21 cellular contexts compared by ENCODE assay signal in genomic region chr11:17066691-17067090, GRCh38.
"Had no signal": no experiment of that assay in that cellular context is flagged by ENCODE, and none has a peak within 500 bp of the region (broad histone marks: within the 10 kb centered on the region; RNA-seq: fewer than 3 reads in every experiment).

No MANE protein-coding gene starts in this region.

- H3K27me3 ChIP-seq: adrenal gland, body of pancreas, pancreas, right atrium auricular region, transverse colon had no signal

- H3K4me3 ChIP-seq: adrenal gland, body of pancreas, pancreas, psoas muscle, right atrium auricular region, transverse colon had no signal

- H3K9me3 ChIP-seq: adrenal gland, body of pancreas, pancreas, psoas muscle, right atrium auricular region, transverse colon had no signal

- H3K36me3 ChIP-seq: adrenal gland, pancreas, right atrium auricular region had no signal

- DNase-seq: activated CD4-positive, alpha-beta T cell treated with anti-CD3 and anti-CD28 coated beads for 36 hours; activated CD4-positive, CD25-positive, alpha-beta regulatory T cell; activated CD8-positive, alpha-beta memory T cell treated with anti-CD3 and anti-CD28 coated beads, Interleukin-2, amount 10 ng/mL, durations not matched to agents 7 days and 5 days; activated CD8-positive, alpha-beta T cell treated with anti-CD3 and anti-CD28 coated beads, Interleukin-2, amount 10 ng/mL, durations not matched to agents 7 days and 5 days; activated effector memory CD4-positive, alpha-beta T cell treated with Interleukin-2 at 50 U/mL for 16 hours; activated naive CD4-positive, alpha-beta T cell treated with Interleukin-2 at 50 U/mL for 16 hours; adrenal gland; aorta; body of pancreas; glutamatergic neuron; left cardiac atrium; left ventricle myocardium superior; naive B cell; pancreas; psoas muscle; stimulated activated CD4-positive, alpha-beta T cell treated with anti-CD3 and anti-CD28 coated beads, Interleukin-15, amount 100 ng/mL, for 24 hours; stimulated activated CD4-positive, alpha-beta T cell treated with anti-CD3 and anti-CD28 coated beads, Interleukin-2, amount 100 ng/mL, for 24 hours; stimulated activated naive B cell treated with anti-CD40 and anti-IgM and Interleukin-4, amounts not matched to agents 10 μg/mL and 1 μg/mL and 100 μg/mL, for 72 hours; T-helper 1 cell; transverse colon had no signal

- H3K4me1 ChIP-seq: adrenal gland, body of pancreas, pancreas, psoas muscle, right atrium auricular region, transverse colon had no signal

- H3K27ac ChIP-seq: adrenal gland, body of pancreas, pancreas, psoas muscle, right atrium auricular region, transverse colon had no signal
